ENCODE assay signal across 18 cellular contexts in genomic region chr1:43768168-43768567, GRCh38.
A peak's percentile ranks its signal among the peaks of the same experiment; 100 is the strongest.
DNase-seq lines count a peak whose midpoint lies in the region; ATAC-seq and TF ChIP-seq lines count a peak whose summit lies in the region.
"Had no signal": no experiment of that assay in that cellular context is flagged by ENCODE, and none has a peak within 500 bp of the region (broad histone marks: within the 10 kb centered on the region; RNA-seq: fewer than 3 reads in every experiment).

No MANE protein-coding gene starts in this region.

- intact Hi-C loops in heart left ventricle (cut with DNase I) = loop anchor here in 3 of 10 donors (5.0 to 10.0 kb wide), 3 partner anchors 243 to 279 kb away; partner anchors contain the start of gene SLC6A9 (in 1 of the 3)

- H3K9me3 Mint-ChIP-seq in WTC11 (no peaks in the 10 kb centered on the region), endothelial cell (ENCODE audit: unreplicated experiment) (no peaks in the 10 kb centered on the region), mesothelial cell of epicardium (no peaks in the 10 kb centered on the region)
- H3K9me3 Mint-ChIP-seq: CD8-positive, alpha-beta memory T cell; HFFc6 had no signal

- no peak for TF ChIP-seq CTCF in cardiac muscle cell (IDR thresholded peaks at IDR 0.05; ENCODE audit: low read depth, low read length)
- TF ChIP-seq CTCF in heart left ventricle (IDR thresholded peaks at IDR 0.05) = no peak
- no peak for TF ChIP-seq CTCF in WTC11 (IDR thresholded peaks at IDR 0.05)
- no peak for TF ChIP-seq CTCF in endothelial cell (IDR thresholded peaks at IDR 0.05; ENCODE audit: unreplicated experiment)
- no peak for TF ChIP-seq CTCF in mesothelial cell of epicardium (IDR thresholded peaks at IDR 0.05; ENCODE audit: unreplicated experiment)

- H3K27ac ChIP-seq in cardiac muscle cell (peak overlapping the region; percentile 32), heart left ventricle (no peak overlapping the region)
- H3K27ac ChIP-seq: 22Rv1, BLaER1, GM23248 had no signal

- POLR2A ChIA-PET in WTC11 (lab: Charles Lee) = no interaction called here

- H3K27ac Mint-ChIP-seq in WTC11 (no peak overlapping the region), endothelial cell (ENCODE audit: unreplicated experiment) (peak overlapping the region; percentile 80), mesothelial cell of epicardium (peak overlapping the region; percentile 36)
- H3K27ac Mint-ChIP-seq: CD8-positive, alpha-beta memory T cell; HFFc6 had no signal

- H3K36me3 Mint-ChIP-seq in WTC11 = no peaks in the 10 kb centered on the region
- no peaks in the 10 kb centered on the region for H3K36me3 Mint-ChIP-seq in endothelial cell (ENCODE audit: low read depth, unreplicated experiment)
- H3K36me3 Mint-ChIP-seq in mesothelial cell of epicardium = peaks cover 3% of the 10 kb centered on the region

- no peaks in the 10 kb centered on the region for H3K9me3 ChIP-seq in cardiac muscle cell (ENCODE audit: low read depth)
- H3K9me3 ChIP-seq in heart left ventricle = no peaks in the 10 kb centered on the region
- H3K9me3 ChIP-seq in MG63 = no peaks in the 10 kb centered on the region
- H3K9me3 ChIP-seq: BLaER1, Caco-2, HAP-1 had no signal

- DNase-seq in cardiac muscle cell (ENCODE audit: low read depth in 1 of 2, low spot score in 1 of 2) (no peak), heart left ventricle (no peak), WTC11 (ENCODE audit: low spot score) (no peak), endothelial cell (ENCODE audit: low spot score) (no peak), mesothelial cell of epicardium (ENCODE audit: low spot score in 2 of 2, unreplicated experiment in 2 of 2) (no peak), MG63 (no peak), H7 (no peak)
- DNase-seq in activated naive CD4-positive, alpha-beta T cell treated with anti-CD3 and anti-CD28 coated beads, Interleukin-2, amount 50 U/mL, for 16 hours = no peak
- DNase-seq: AML-193; Caco-2; CD8-positive, alpha-beta memory T cell; DMS53; GF-D8; GM23248; HFFc6 had no signal

- H3K27me3 Mint-ChIP-seq in WTC11 (ENCODE audit: low read depth) (no peaks in the 10 kb centered on the region), endothelial cell (ENCODE audit: unreplicated experiment) (peaks cover 1% of the 10 kb centered on the region), mesothelial cell of epicardium (ENCODE audit: low read depth) (no peaks in the 10 kb centered on the region)
- H3K27me3 Mint-ChIP-seq: CD8-positive, alpha-beta memory T cell had no signal

- no peaks in the 10 kb centered on the region for H3K27me3 ChIP-seq in cardiac muscle cell
- H3K27me3 ChIP-seq in heart left ventricle = no peaks in the 10 kb centered on the region
- H3K27me3 ChIP-seq in MG63 = no peaks in the 10 kb centered on the region
- no peaks in the 10 kb centered on the region for H3K27me3 ChIP-seq in H7 (ENCODE audit: control insufficient read depth, insufficient read depth, low read length)
- H3K27me3 ChIP-seq: BLaER1 had no signal

- H3K4me3 ChIP-seq in cardiac muscle cell (no peak overlapping the region), heart left ventricle (no peak overlapping the region), MG63 (no peak overlapping the region), H7 (ENCODE audit: insufficient read depth, low read depth, low read length) (no peak overlapping the region)
- H3K4me3 ChIP-seq: BLaER1, GM23248, HAP-1 had no signal

- H3K4me1 ChIP-seq in cardiac muscle cell (ENCODE audit: low read depth) (peaks cover 43% of the 10 kb centered on the region), heart left ventricle (peaks cover 0 to 15% (median 3%) of the 10 kb centered on the region in 12 donors)
- H3K4me1 ChIP-seq: Caco-2 had no signal

- H3K4me1 Mint-ChIP-seq in WTC11 (peaks cover 39% of the 10 kb centered on the region), endothelial cell (ENCODE audit: unreplicated experiment) (peaks cover 35% of the 10 kb centered on the region), mesothelial cell of epicardium (peaks cover 28% of the 10 kb centered on the region)

- H3K36me3 ChIP-seq in cardiac muscle cell (no peaks in the 10 kb centered on the region), heart left ventricle (peaks cover 0 to 2% (median 0%) of the 10 kb centered on the region in 9 donors), MG63 (no peaks in the 10 kb centered on the region), H7 (replicated peaks; ENCODE audit: control insufficient read depth, insufficient read depth, low read length) (no peaks in the 10 kb centered on the region; the same call in 1 of the 2 replicates)

- ATAC-seq in heart left ventricle = no peak
- no peak for ATAC-seq in WTC11

- no peak for TF ChIP-seq POLR2A in heart left ventricle (IDR thresholded peaks at IDR 0.05)

- no peak overlapping the region for H3K4me3 Mint-ChIP-seq in WTC11
- H3K4me3 Mint-ChIP-seq in endothelial cell (ENCODE audit: unreplicated experiment) = no peak overlapping the region
- no peak overlapping the region for H3K4me3 Mint-ChIP-seq in mesothelial cell of epicardium
- H3K4me3 Mint-ChIP-seq: CD8-positive, alpha-beta memory T cell; HFFc6 had no signal

- CTCF ChIA-PET in WTC11 (lab: Charles Lee) = interaction anchor here (9.3 kb wide), 1 partner anchor 167 kb away, joined by 992 read pairs; the partner anchor contains the start of gene ARTN

TF ChIP-seq in WTC11, 78 proteins besides CTCF, POLR2A, EP300 and RAD21:
- no peak for TF ChIP-seq NFYB (CRISPR knock-in tag; conservative IDR thresholded peaks at IDR 0.05; ENCODE audit: low read depth)
- TF ChIP-seq ZNF121 (CRISPR knock-in tag; IDR thresholded peaks at IDR 0.05) = peak; percentile 85
